ENCODE assay signal across 23 cellular contexts in the genomic region with DNA sequence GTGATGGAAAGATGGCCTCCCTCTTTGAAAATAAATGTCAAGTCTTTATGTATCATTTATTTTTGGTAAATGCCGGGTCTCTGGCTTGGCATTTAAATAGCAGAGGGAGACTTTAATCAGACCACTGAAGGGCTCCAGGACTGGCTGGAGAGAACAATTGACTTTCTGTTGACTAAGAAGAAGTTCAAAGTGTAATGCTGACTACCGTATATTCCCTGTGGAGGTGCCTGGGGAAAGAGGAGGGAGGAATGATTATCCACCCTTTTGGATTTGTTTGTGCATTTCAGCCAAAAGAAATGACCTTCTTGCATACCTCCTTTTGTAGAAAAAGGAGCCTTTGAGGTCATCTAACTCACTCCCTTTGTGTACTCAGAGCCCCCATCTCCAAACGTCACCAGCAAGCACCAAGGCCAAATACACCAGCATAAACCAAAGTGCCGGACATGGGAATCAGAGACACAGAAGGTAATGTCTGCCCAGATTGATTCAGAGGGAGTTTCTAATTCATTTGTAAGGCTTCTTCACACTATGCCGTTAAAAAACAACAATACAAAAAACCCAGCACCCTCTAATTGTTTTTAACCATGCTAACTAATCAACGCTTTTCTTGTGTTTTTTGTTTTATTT.
"Had no signal": no experiment of that assay in that cellular context is flagged by ENCODE, and none has a peak within 500 bp of the region (broad histone marks: within the 10 kb centered on the region; RNA-seq: fewer than 3 reads in every experiment).

No MANE protein-coding gene starts in this region.

- H3K4me3 Mint-ChIP-seq: activated CD4-positive, alpha-beta memory T cell treated with anti-CD3 and anti-CD28 coated beads, Interleukin-2, amount 10 ng/mL, durations not matched to agents 7 days and 5 days; activated CD4-positive, alpha-beta T cell treated with anti-CD3 and anti-CD28 coated beads for 36 hours; activated T-cell treated with anti-CD3 and anti-CD28 coated beads, Interleukin-2, amount 50 U/mL, for 4 hours; T-cell had no signal

- H3K36me3 Mint-ChIP-seq: activated naive CD4-positive, alpha-beta T cell treated with anti-CD3 and anti-CD28 coated beads, Interleukin-2, amount 50 U/mL, for 72 hours; T-cell had no signal

- H3K4me3 ChIP-seq: cardiac muscle cell, K562, SK-N-MC had no signal

- H3K27ac ChIP-seq: brain microvascular endothelial cell, cardiac muscle cell, SK-N-MC, WERI-Rb-1 had no signal

- ATAC-seq: activated CD4-positive, alpha-beta T cell treated with anti-CD3 and anti-CD28 coated beads for 36 hours; activated naive CD4-positive, alpha-beta T cell treated with anti-CD3 and anti-CD28 coated beads, Interleukin-2, amount 50 U/mL, for 72 hours; activated T-cell treated with anti-CD3 and anti-CD28 coated beads, Interleukin-2, amount 50 U/mL, for 4 hours; K562; T-cell had no signal

- H3K36me3 ChIP-seq: brain microvascular endothelial cell, cardiac muscle cell, WERI-Rb-1 had no signal

- H3K27ac Mint-ChIP-seq: activated CD4-positive, alpha-beta T cell treated with anti-CD3 and anti-CD28 coated beads for 36 hours; T-cell had no signal

- H3K27me3 ChIP-seq: brain microvascular endothelial cell, cardiac muscle cell had no signal

- H3K4me1 Mint-ChIP-seq: activated CD4-positive, alpha-beta T cell treated with anti-CD3 and anti-CD28 coated beads for 36 hours; T-cell had no signal

- DNase-seq: activated CD4-positive, alpha-beta memory T cell treated with anti-CD3 and anti-CD28 coated beads, Interleukin-2, amount 10 ng/mL, durations not matched to agents 7 days and 5 days; activated CD4-positive, alpha-beta T cell treated with anti-CD3 and anti-CD28 coated beads for 36 hours; activated CD4-positive, alpha-beta T cell treated with anti-CD3 and anti-CD28 coated beads, Interleukin-2, amount 50 U/mL, for 1 hour; activated effector memory CD4-positive, alpha-beta T cell treated with anti-CD3 and anti-CD28 coated beads, Interleukin-2, amount 50 U/mL, for 16 hours; activated naive CD4-positive, alpha-beta T cell treated with Interleukin-2 at 50 U/mL for 16 hours; activated T-cell treated with anti-CD3 and anti-CD28 coated beads, Interleukin-2, amount 50 U/mL, for 4 hours; brain microvascular endothelial cell; Kasumi-1; NCI-H1105 treated with DMSO at 0.1 percent for 48 hours; NCI-H1436 treated with DMSO at 0.1 percent for 48 hours; NCI-H2029; NCI-H2107; NCI-H2171 treated with DMSO at 0.1 percent for 48 hours; NCI-H226; NCI-H82; SHP77; T-cell; T1000; WERI-Rb-1 had no signal
